24 cellular contexts compared by ENCODE assay signal in the genomic region with DNA sequence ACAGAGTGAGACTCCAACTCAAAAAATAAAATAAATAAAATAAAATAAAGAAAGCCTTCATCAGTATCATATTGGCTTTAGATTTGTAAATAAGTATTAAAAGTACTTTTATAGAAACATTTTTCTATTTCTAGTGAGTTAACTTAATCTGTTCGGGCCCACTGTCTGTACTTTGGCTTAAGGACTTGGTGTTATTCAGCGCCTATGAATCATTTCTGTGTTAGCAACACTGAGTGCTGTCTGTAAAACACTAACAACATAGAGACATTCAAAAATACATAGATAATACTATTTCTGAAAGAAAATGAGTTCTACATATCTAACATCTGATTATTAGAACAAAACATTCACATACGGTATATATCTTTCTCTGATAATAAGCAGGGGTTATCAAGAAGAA.
"Had no signal": no experiment of that assay in that cellular context is flagged by ENCODE, and none has a peak within 500 bp of the region (broad histone marks: within the 10 kb centered on the region; RNA-seq: fewer than 3 reads in every experiment).

No MANE protein-coding gene starts in this region.

- H3K27ac ChIP-seq: neural progenitor cell, ovary, parathyroid adenoma, psoas muscle, right lobe of liver, sigmoid colon, stomach, suprapubic skin, testis, tibial artery, transverse colon, upper lobe of right lung, uterus had no signal

- H3K4me3 ChIP-seq: neural progenitor cell, ovary, psoas muscle, right lobe of liver, sigmoid colon, stomach, suprapubic skin, testis, tibial artery, transverse colon, upper lobe of right lung, uterus had no signal

- DNase-seq: naive thymus-derived CD4-positive, alpha-beta T cell; natural killer cell; occipital lobe; ovary; posterior cingulate gyrus; psoas muscle; right lobe of liver; sigmoid colon; small intestine; stimulated activated CD4-positive, alpha-beta T cell treated with anti-CD3 and anti-CD28 coated beads, Interleukin-15, amount 100 ng/mL, for 24 hours; stimulated activated CD4-positive, alpha-beta T cell treated with anti-CD3 and anti-CD28 coated beads, Interleukin-2, amount 100 ng/mL, for 24 hours; stimulated activated CD4-positive, alpha-beta T cell treated with anti-CD3 and anti-CD28 coated beads, Interleukin-2, amount 100 ng/mL, for 48 hours; stimulated activated CD4-positive, alpha-beta T cell treated with anti-CD3 and anti-CD28 coated beads, Interleukin-4, amount 100 ng/mL, for 24 hours; stimulated activated naive B cell treated with anti-CD40 and anti-IgM and Interleukin-4, amounts not matched to agents 10 μg/mL and 1 μg/mL and 100 μg/mL, for 72 hours; stimulated activated naive CD4-positive, alpha-beta T cell treated with Interleukin-2 at 50 U/mL for 16 hours; stomach; testis; tibial artery; transverse colon; upper lobe of right lung; uterus had no signal
